Comparison of ENCODE assay signal across 8 cellular contexts in the genomic region with DNA sequence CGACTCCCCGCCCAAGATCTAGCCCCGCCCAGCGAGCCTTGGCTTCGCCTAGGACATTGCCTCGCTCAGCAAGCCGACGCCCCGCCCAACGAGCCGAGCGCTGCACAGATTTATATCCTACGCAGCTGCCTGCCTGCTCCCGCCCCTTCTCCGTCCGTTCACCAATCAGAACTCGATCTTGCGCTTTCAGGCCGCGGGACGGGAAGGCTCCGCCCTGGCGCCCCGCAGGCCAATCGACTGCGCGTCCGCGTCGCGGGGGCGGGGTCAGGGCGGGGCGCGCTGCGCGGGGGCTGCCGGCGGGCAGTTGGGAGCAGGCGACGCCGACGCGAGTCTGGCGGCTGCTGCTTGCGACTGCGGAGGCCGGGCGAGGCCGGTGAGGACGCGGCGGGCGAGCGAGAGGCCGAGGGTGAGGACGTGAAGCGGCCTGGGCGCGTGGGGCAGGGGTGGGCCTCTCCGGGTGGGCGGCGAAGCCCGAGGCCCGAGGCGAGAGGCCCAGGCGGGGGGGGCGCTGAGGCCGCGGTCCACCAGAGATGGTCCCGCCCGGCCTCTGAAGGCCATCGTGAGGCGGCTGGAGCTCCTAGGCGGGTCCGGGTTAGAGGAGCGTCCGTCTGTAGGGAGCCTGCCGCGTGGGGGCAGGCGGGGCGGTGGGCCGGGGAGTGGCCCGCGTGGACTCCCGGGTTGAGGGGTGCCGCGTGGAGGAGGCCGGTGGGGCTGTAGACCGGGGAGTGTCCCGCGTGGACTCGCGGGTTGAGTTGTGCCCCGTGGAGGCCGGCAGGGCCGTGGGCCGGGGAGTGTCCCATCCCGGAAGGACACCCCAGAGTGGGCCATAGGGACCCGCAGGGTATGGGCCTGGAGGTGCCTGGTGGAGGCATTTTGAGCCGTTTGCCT. TPM values are rescaled to one million over a fixed set of nuclear protein-coding genes. Genes with fewer than 3 reads are reported as not detected.
A peak's percentile ranks its signal among the peaks of the same experiment; 100 is the strongest.
DNase-seq lines count a peak whose midpoint lies in the region; ATAC-seq and TF ChIP-seq lines count a peak whose summit lies in the region.

A gene with protein sequence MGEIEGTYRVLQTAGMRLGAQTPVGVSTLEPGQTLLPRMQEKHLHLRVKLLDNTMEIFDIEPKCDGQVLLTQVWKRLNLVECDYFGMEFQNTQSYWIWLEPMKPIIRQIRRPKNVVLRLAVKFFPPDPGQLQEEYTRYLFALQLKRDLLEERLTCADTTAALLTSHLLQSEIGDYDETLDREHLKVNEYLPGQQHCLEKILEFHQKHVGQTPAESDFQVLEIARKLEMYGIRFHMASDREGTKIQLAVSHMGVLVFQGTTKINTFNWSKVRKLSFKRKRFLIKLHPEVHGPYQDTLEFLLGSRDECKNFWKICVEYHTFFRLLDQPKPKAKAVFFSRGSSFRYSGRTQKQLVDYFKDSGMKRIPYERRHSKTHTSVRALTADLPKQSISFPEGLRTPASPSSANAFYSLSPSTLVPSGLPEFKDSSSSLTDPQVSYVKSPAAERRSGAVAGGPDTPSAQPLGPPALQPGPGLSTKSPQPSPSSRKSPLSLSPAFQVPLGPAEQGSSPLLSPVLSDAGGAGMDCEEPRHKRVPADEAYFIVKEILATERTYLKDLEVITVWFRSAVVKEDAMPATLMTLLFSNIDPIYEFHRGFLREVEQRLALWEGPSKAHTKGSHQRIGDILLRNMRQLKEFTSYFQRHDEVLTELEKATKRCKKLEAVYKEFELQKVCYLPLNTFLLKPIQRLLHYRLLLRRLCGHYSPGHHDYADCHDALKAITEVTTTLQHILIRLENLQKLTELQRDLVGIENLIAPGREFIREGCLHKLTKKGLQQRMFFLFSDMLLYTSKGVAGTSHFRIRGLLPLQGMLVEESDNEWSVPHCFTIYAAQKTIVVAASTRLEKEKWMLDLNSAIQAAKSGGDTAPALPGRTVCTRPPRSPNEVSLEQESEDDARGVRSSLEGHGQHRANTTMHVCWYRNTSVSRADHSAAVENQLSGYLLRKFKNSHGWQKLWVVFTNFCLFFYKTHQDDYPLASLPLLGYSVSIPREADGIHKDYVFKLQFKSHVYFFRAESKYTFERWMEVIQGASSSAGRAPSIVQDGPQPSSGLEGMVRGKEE (plus strand): TSS at position 303 of the 888 bp plus-strand sequence. CDS start 16,823 bp downstream, outside the sequence.

- H3K4me3 ChIP-seq in GM12864 (ENCODE audit: low read depth, low read length) = peak within 1 kb of the TSS; percentile 97

- no peak for TF ChIP-seq CTCF in GM12864 (IDR thresholded peaks at IDR 0.05; ENCODE audit: low read depth, low read length, missing control alignments)
- no peak for TF ChIP-seq CTCF in omental fat pad (IDR thresholded peaks at IDR 0.05)

- H3K27ac ChIP-seq in temporal lobe (ENCODE audit: low read depth, low read length) = peak within 1 kb of the TSS; percentile 64

- H3K27ac Mint-ChIP-seq in activated naive CD8-positive, alpha-beta T cell = peak within 1 kb of the TSS; percentile 1

- no peaks in the 10 kb centered on the region for H3K9me3 Mint-ChIP-seq in activated naive CD8-positive, alpha-beta T cell (ENCODE audit: low read depth)

- no peaks in the 10 kb centered on the region for H3K27me3 Mint-ChIP-seq in activated naive CD8-positive, alpha-beta T cell

- ATAC-seq in HG02678 (IDR thresholded peaks at IDR 0.05; ENCODE audit: unreplicated experiment) (peak; percentile 84), omental fat pad (ENCODE audit: low FRiP score) (peak; percentile 96)

- DNase-seq in GM12864 (ENCODE audit: low read depth) (peak; percentile 92), NCI-H1105 treated with DMSO at 0.1 percent for 48 hours (lab: John Stamatoyannopoulos, UW) (peak; percentile 96), SKM-1 treated with dmso at 0.1 percent for 144 hours (lab: John Stamatoyannopoulos, UW; ENCODE audit: unreplicated experiment) (peak; percentile 92), glomerular visceral epithelial cell (ENCODE audit: extremely low spot score) (peak; percentile 100), omental fat pad (ENCODE audit: low spot score) (peak; percentile 90)

- peaks cover 24% of the 10 kb centered on the region for H3K4me1 Mint-ChIP-seq in activated naive CD8-positive, alpha-beta T cell (ENCODE audit: low read depth)

- peaks cover 2% of the 10 kb centered on the region for H3K36me3 Mint-ChIP-seq in activated naive CD8-positive, alpha-beta T cell

- H3K4me3 Mint-ChIP-seq in activated naive CD8-positive, alpha-beta T cell = peak within 1 kb of the TSS; percentile 80

RNA-seq across cellular contexts. Expression of the gene that starts here (rescaled TPM):
- total RNA-seq in omental fat pad = 10 to 100 TPM; 27.6 to 65.8 (median 34.1) TPM
- 23.1 TPM for total RNA-seq in temporal lobe

Comparison
In these comparisons a context has a peak if more than half of its experiments do, and no peak if none do; other contexts are left out.
1. Peak in every context shown above with its lines: DNase-seq, ATAC-seq, H3K4me3 ChIP-seq and H3K27ac ChIP-seq.